8 cellular contexts compared by ENCODE assay signal in genomic region chr22:37501610-37502341, GRCh38. TPM values are rescaled to one million over a fixed set of nuclear protein-coding genes. Genes with fewer than 3 reads are reported as not detected.
DNase-seq lines count a peak whose midpoint lies in the region; ATAC-seq and TF ChIP-seq lines count a peak whose summit lies in the region.

No MANE protein-coding gene starts in this region.

- H3K27me3 ChIP-seq in heart right ventricle: peaks cover 0 to 14% (median 0%) of the 10 kb centered on the region in 7 donors

- H3K4me1 ChIP-seq in HEK293 (ENCODE audit: control insufficient read depth, insufficient read depth, low read length): no peaks in the 10 kb centered on the region
- peaks cover 6 to 100% (median 65%) of the 10 kb centered on the region in 9 donors for H3K4me1 ChIP-seq in heart right ventricle

- intact Hi-C loops in heart right ventricle (cut with DNase I): loop anchor here in 1 of 10 donors (2.0 kb wide), 1 partner anchor 15 kb away; the partner anchor contains the start of gene MFNG

- ATAC-seq in SK-N-SH treated with all-trans-retinoic acid at 6 μM for 48 hours: peak; percentile 43
- ATAC-seq in heart right ventricle: peak; percentile 56 to 90 (median 84)
- ATAC-seq in GM21360 (IDR thresholded peaks at IDR 0.05; ENCODE audit: unreplicated experiment): no peak
- ATAC-seq in HG02938 (IDR thresholded peaks at IDR 0.05; ENCODE audit: unreplicated experiment): no peak
- ATAC-seq in HG02588 (IDR thresholded peaks at IDR 0.05; ENCODE audit: unreplicated experiment): no peak

- TF ChIP-seq CTCF in HEK293 (tag by site-specific recombination; IDR thresholded peaks at IDR 0.05) (no peak), heart right ventricle (IDR thresholded peaks at IDR 0.05) (no peak)

- H3K4me3 ChIP-seq in HEK293 (ENCODE audit: low read depth, low read length): no peak overlapping the region
- peak overlapping the region in 4 of 10 donors; percentile 12 to 36 (median 24) for H3K4me3 ChIP-seq in heart right ventricle
- no peak overlapping the region for H3K4me3 ChIP-seq in skeletal muscle cell (ENCODE audit: low read depth, low read length)

- no peaks in the 10 kb centered on the region for H3K9me3 ChIP-seq in HEK293 (ENCODE audit: control insufficient read depth, insufficient read depth, low read depth, low read length)
- no peaks in the 10 kb centered on the region for H3K9me3 ChIP-seq in heart right ventricle

- H3K27ac ChIP-seq in HEK293 (ENCODE audit: extremely low read depth, low read depth, low read length) (no peak overlapping the region), heart right ventricle (peak overlapping the region; percentile 66 to 89 (median 84))

- peaks cover 5 to 83% of the 10 kb centered on the region in 2 experiments; a peak in 2 of 3 replicates for H3K36me3 ChIP-seq in HEK293 (ENCODE audit: control insufficient read depth in 2 of 2, insufficient read depth in 1 of 2, low read length in 2 of 2)
- H3K36me3 ChIP-seq in heart right ventricle: peaks cover 0 to 64% (median under 1%) of the 10 kb centered on the region in 9 donors

- WGBS in heart right ventricle, 2 donors: 42 to 44% methylated on average over 14 of the region's 14 CpGs

- CTCF ChIA-PET in HEK293 (lab: Yijun Ruan, JAX): interaction anchor here (0.6 to 1.6 kb wide), 4 partner anchors 9 to 43 kb away, joined by 3 to 7 read pairs (median 3); no protein-coding TSS in a partner anchor

- POLR2A ChIA-PET in HEK293 (lab: Yijun Ruan, JAX): no interaction called here

- peak; percentile 63 to 89 for DNase-seq in heart right ventricle
- DNase-seq in skeletal muscle cell (ENCODE audit: low read depth): peak; percentile 76
- DNase-seq in SKM-1 (lab: John Stamatoyannopoulos, UW; ENCODE audit: unreplicated experiment): no peak

TF ChIP-seq in HEK293, 187 proteins besides CTCF, POLR2A, EP300 and RAD21:
- TF ChIP-seq ZEB2 (tag by site-specific recombination; IDR thresholded peaks at IDR 0.05) (no peak), ZNF639 (tag by site-specific recombination; IDR thresholded peaks at IDR 0.05) (no peak), ZNF132 (tag by site-specific recombination; IDR thresholded peaks at IDR 0.05; ENCODE audit: borderline replicate concordance) (no peak), ZNF121 (tag by site-specific recombination; IDR thresholded peaks at IDR 0.05) (no peak), ZNF223 (tag by site-specific recombination; IDR thresholded peaks at IDR 0.05) (no peak), WT1 (tag by site-specific recombination; IDR thresholded peaks at IDR 0.05) (0 out of 2 replicates have a peak, but pooled peaks have one; percentile 12), PRDM1 (tag by site-specific recombination; IDR thresholded peaks at IDR 0.05) (peak; percentile 50; the same call in 1 of the 2 replicates), ZNF426 (tag by site-specific recombination; IDR thresholded peaks at IDR 0.05) (no peak), ZNF610 (tag by site-specific recombination; IDR thresholded peaks at IDR 0.05; ENCODE audit: borderline replicate concordance) (no peak), ZNF600 (tag by site-specific recombination; IDR thresholded peaks at IDR 0.05) (peak; percentile 49; the same call in 1 of the 2 replicates), ZSCAN30 (tag by site-specific recombination; IDR thresholded peaks at IDR 0.05) (no peak), ZNF768 (tag by site-specific recombination; IDR thresholded peaks at IDR 0.05) (peak; percentile 62; the same call in 1 of the 2 replicates), EGR2 (tag by site-specific recombination; IDR thresholded peaks at IDR 0.05; ENCODE audit: low read depth) (peak; percentile 89), ZNF18 (tag by site-specific recombination; IDR thresholded peaks at IDR 0.05) (0 out of 2 replicates have a peak, but pooled peaks have one; percentile 53), SP2 (tag by site-specific recombination; IDR thresholded peaks at IDR 0.05) (0 out of 2 replicates have a peak, but pooled peaks have one; percentile 13), ZFHX2 (tag by site-specific recombination; conservative IDR thresholded peaks at IDR 0.05) (peak; percentile 71)

TF ChIP-seq in SK-N-SH treated with all-trans-retinoic acid at 6 μM for 48 hours, 23 proteins besides CTCF, POLR2A, EP300 and RAD21:
- TF ChIP-seq ZNF565 (CRISPR knock-in tag; conservative IDR thresholded peaks at IDR 0.05; ENCODE audit: low read depth) (no peak), TCF4 (CRISPR knock-in tag; IDR thresholded peaks at IDR 0.05; ENCODE audit: borderline replicate concordance) (no peak), OSR1 (CRISPR knock-in tag; IDR thresholded peaks at IDR 0.05) (no peak), ZFP3 (CRISPR knock-in tag; IDR thresholded peaks at IDR 0.05) (no peak), ESRRG (CRISPR knock-in tag; IDR thresholded peaks at IDR 0.05) (no peak), TOX (CRISPR knock-in tag; IDR thresholded peaks at IDR 0.05; ENCODE audit: borderline replicate concordance) (no peak), PPARA (CRISPR knock-in tag; IDR thresholded peaks at IDR 0.05; ENCODE audit: borderline replicate concordance) (no peak), RARB (CRISPR knock-in tag; IDR thresholded peaks at IDR 0.05) (no peak), SNAI2 (CRISPR knock-in tag; IDR thresholded peaks at IDR 0.05) (no peak), ZNF70 (CRISPR knock-in tag; IDR thresholded peaks at IDR 0.05) (no peak), POU6F1 (CRISPR knock-in tag; IDR thresholded peaks at IDR 0.05; ENCODE audit: borderline replicate concordance, low read depth) (no peak), CSRNP3 (CRISPR knock-in tag; IDR thresholded peaks at IDR 0.05) (no peak)

RNA-seq across cellular contexts. Expression of gene MFNG, which starts 15.6 kb away (rescaled TPM):
- 10 to 100 TPM in 4 of 10 donors, 1 to 10 TPM in 6; 5.1 to 19.4 (median 8.5) TPM for total RNA-seq in heart right ventricle
- 10 to 100 TPM in 1 of 2 donors, 1 to 10 TPM in 1; 8.9 to 15.8 TPM for polyA plus RNA-seq in heart right ventricle

RNA-seq across cellular contexts. Expression of gene CARD10, which starts 17.4 kb away (rescaled TPM):
- total RNA-seq in heart right ventricle: 10 to 100 TPM in 3 of 10 donors, 1 to 10 TPM in 7; 7.4 to 12.9 (median 8.5) TPM
- 10 to 100 TPM; 14.0 to 14.8 TPM for polyA plus RNA-seq in heart right ventricle

RNA-seq across cellular contexts. Expression of gene CDC42EP1, which starts 58.5 kb away (rescaled TPM):
- 10 to 100 TPM; 10.6 to 48.3 (median 16.2) TPM for total RNA-seq in heart right ventricle
- polyA plus RNA-seq in heart right ventricle: 10 to 100 TPM; 12.6 to 19.7 TPM

Comparison
In these comparisons a context has a peak if more than half of its experiments do, and no peak if none do; other contexts are left out.
1. ATAC-seq: peak in SK-N-SH treated with all-trans-retinoic acid at 6 μM for 48 hours (single experiment) and heart right ventricle (8 of 8); none in GM21360 (single experiment), HG02938 (single experiment) and HG02588 (single experiment).